ENCODE assay signal across 1 cellular context in genomic region chr1:16026723-16027484, GRCh38.
A peak's percentile ranks its signal among the peaks of the same experiment; 100 is the strongest.
TF ChIP-seq lines count a peak whose summit lies in the region.

No MANE protein-coding gene starts in this region.

TF ChIP-seq in K562, 482 proteins besides CTCF, POLR2A, EP300 and RAD21 (continues in another document):
- TF ChIP-seq MCM3 (IDR thresholded peaks at IDR 0.05): no peak
- TF ChIP-seq ZNF586 (CRISPR knock-in tag; conservative IDR thresholded peaks at IDR 0.05): no peak
- TF ChIP-seq ZNF551 (CRISPR knock-in tag; IDR thresholded peaks at IDR 0.05): no peak
- TF ChIP-seq ZNF175 (CRISPR knock-in tag; IDR thresholded peaks at IDR 0.05; ENCODE audit: low read depth): no peak
- TF ChIP-seq ZNF41 (CRISPR knock-in tag; conservative IDR thresholded peaks at IDR 0.05): no peak
- no peak for TF ChIP-seq THRAP3 (IDR thresholded peaks at IDR 0.05; ENCODE audit: borderline replicate concordance)
- no peak for TF ChIP-seq MIER1 (IDR thresholded peaks at IDR 0.05; ENCODE audit: low read depth)
- TF ChIP-seq, protein P1, sequence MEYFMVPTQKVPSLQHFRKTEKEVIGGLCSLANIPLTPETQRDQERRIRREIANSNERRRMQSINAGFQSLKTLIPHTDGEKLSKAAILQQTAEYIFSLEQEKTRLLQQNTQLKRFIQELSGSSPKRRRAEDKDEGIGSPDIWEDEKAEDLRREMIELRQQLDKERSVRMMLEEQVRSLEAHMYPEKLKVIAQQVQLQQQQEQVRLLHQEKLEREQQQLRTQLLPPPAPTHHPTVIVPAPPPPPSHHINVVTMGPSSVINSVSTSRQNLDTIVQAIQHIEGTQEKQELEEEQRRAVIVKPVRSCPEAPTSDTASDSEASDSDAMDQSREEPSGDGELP (CRISPR knock-in tag; IDR thresholded peaks at IDR 0.05; ENCODE audit: borderline replicate concordance): peak; percentile 67; the same call in 1 of the 2 replicates
- TF ChIP-seq SREBF2 (CRISPR knock-in tag; IDR thresholded peaks at IDR 0.05): no peak
- no peak for TF ChIP-seq DACH1 (IDR thresholded peaks at IDR 0.05; ENCODE audit: partially characterized antibody)
- no peak for TF ChIP-seq BACH1 (tag; IDR thresholded peaks at IDR 0.05)
- TF ChIP-seq ZNF384 (IDR thresholded peaks at IDR 0.05; ENCODE audit: low read depth, low read length): no peak
- TF ChIP-seq, protein P2, sequence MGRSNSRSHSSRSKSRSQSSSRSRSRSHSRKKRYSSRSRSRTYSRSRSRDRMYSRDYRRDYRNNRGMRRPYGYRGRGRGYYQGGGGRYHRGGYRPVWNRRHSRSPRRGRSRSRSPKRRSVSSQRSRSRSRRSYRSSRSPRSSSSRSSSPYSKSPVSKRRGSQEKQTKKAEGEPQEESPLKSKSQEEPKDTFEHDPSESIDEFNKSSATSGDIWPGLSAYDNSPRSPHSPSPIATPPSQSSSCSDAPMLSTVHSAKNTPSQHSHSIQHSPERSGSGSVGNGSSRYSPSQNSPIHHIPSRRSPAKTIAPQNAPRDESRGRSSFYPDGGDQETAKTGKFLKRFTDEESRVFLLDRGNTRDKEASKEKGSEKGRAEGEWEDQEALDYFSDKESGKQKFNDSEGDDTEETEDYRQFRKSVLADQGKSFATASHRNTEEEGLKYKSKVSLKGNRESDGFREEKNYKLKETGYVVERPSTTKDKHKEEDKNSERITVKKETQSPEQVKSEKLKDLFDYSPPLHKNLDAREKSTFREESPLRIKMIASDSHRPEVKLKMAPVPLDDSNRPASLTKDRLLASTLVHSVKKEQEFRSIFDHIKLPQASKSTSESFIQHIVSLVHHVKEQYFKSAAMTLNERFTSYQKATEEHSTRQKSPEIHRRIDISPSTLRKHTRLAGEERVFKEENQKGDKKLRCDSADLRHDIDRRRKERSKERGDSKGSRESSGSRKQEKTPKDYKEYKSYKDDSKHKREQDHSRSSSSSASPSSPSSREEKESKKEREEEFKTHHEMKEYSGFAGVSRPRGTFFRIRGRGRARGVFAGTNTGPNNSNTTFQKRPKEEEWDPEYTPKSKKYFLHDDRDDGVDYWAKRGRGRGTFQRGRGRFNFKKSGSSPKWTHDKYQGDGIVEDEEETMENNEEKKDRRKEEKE (IDR thresholded peaks at IDR 0.05; ENCODE audit: borderline replicate concordance in 1 of 2, control insufficient read depth in 1 of 2, low read depth in 2 of 2, low read length in 1 of 2): no peak
- no peak for TF ChIP-seq ZNF232 (CRISPR knock-in tag; IDR thresholded peaks at IDR 0.05)
- no peak for TF ChIP-seq ZNF318 (IDR thresholded peaks at IDR 0.05; ENCODE audit: borderline replicate concordance in 1 of 2, low read depth in 1 of 2)
- TF ChIP-seq BDP1 (IDR thresholded peaks at IDR 0.05; ENCODE audit: insufficient read depth, insufficient read length): no peak
- no peak for TF ChIP-seq ZNF431 (CRISPR knock-in tag; IDR thresholded peaks at IDR 0.05)
- no peak for TF ChIP-seq NR2F6 (CRISPR knock-in tag; IDR thresholded peaks at IDR 0.05)
- TF ChIP-seq GTF2A2 (tag; IDR thresholded peaks at IDR 0.05): no peak
- TF ChIP-seq NRF1 (conservative IDR thresholded peaks at IDR 0.05 in 1 of 2, IDR thresholded peaks at IDR 0.05 in 1 of 2): no peak
- TF ChIP-seq PHF8 (IDR thresholded peaks at IDR 0.05; ENCODE audit: borderline replicate concordance, low read length): peak; percentile 26; the same call in 1 of the 2 replicates
- no peak for TF ChIP-seq CEBPG (CRISPR knock-in tag; IDR thresholded peaks at IDR 0.05)
- no peak for TF ChIP-seq CEBPG (tag; conservative IDR thresholded peaks at IDR 0.05 in 1 of 2, IDR thresholded peaks at IDR 0.05 in 1 of 2)
- no peak for TF ChIP-seq TRIM28 (IDR thresholded peaks at IDR 0.05)
- no peak for TF ChIP-seq ZNF347 (CRISPR knock-in tag; IDR thresholded peaks at IDR 0.05; ENCODE audit: low read depth)
- no peak for TF ChIP-seq ZNF583 (CRISPR knock-in tag; IDR thresholded peaks at IDR 0.05)
- TF ChIP-seq EGR1 (conservative IDR thresholded peaks at IDR 0.05): peak; percentile 57
- no peak for TF ChIP-seq POLR2H (tag; IDR thresholded peaks at IDR 0.05; ENCODE audit: low read depth)
- TF ChIP-seq HMGXB4 (CRISPR knock-in tag; IDR thresholded peaks at IDR 0.05): no peak
- TF ChIP-seq CTBP1 (IDR thresholded peaks at IDR 0.05; ENCODE audit: borderline replicate concordance): no peak
- no peak for TF ChIP-seq KLF13 (tag; IDR thresholded peaks at IDR 0.05; ENCODE audit: borderline replicate concordance, low read depth)
- no peak for TF ChIP-seq FOXM1 (IDR thresholded peaks at IDR 0.05; ENCODE audit: low read depth)
- no peak for TF ChIP-seq FOXM1 (CRISPR knock-in tag; IDR thresholded peaks at IDR 0.05; ENCODE audit: low read depth)
- no peak for TF ChIP-seq BCOR (IDR thresholded peaks at IDR 0.05)
- 0 out of 4 replicates have a peak, but pooled peaks of 1 of the 2 experiments have one; percentile 31 for TF ChIP-seq RCOR1 (IDR thresholded peaks at IDR 0.05; ENCODE audit: borderline replicate concordance in 1 of 2, low read depth in 2 of 2, low read length in 2 of 2)
- no peak for TF ChIP-seq HSF4 (CRISPR knock-in tag; IDR thresholded peaks at IDR 0.05; ENCODE audit: borderline replicate concordance)
- peak; percentile 61; the same call in 1 of the 2 replicates for TF ChIP-seq SP1 (CRISPR knock-in tag; IDR thresholded peaks at IDR 0.05)
- no peak for TF ChIP-seq TSC22D4 (tag; IDR thresholded peaks at IDR 0.05)
- no peak for TF ChIP-seq CCAR2 (IDR thresholded peaks at IDR 0.05; ENCODE audit: low read depth, low read length)
- TF ChIP-seq CBFA2T2 (conservative IDR thresholded peaks at IDR 0.05): no peak
- TF ChIP-seq ZNF589 (CRISPR knock-in tag; IDR thresholded peaks at IDR 0.05; ENCODE audit: low read depth): no peak
- no peak for TF ChIP-seq RBM25 (IDR thresholded peaks at IDR 0.05; ENCODE audit: low read depth, low read length, severe bottlenecking)
- TF ChIP-seq PTTG1 (tag; IDR thresholded peaks at IDR 0.05; ENCODE audit: low read depth): no peak
- TF ChIP-seq TBP (optimal IDR thresholded peaks at IDR 0.05; ENCODE audit: low read depth, low read length): no peak
- TF ChIP-seq MYNN (IDR thresholded peaks at IDR 0.05): no peak
- TF ChIP-seq MYNN (CRISPR knock-in tag; IDR thresholded peaks at IDR 0.05): no peak
- no peak for TF ChIP-seq ZSCAN29 (IDR thresholded peaks at IDR 0.05)
- no peak for TF ChIP-seq ATF1 (CRISPR knock-in tag; IDR thresholded peaks at IDR 0.05)
- no peak for TF ChIP-seq ATF1 (tag; IDR thresholded peaks at IDR 0.05)
- TF ChIP-seq ZFP36 (IDR thresholded peaks at IDR 0.05; ENCODE audit: low read depth, low read length, partially characterized antibody): no peak
- no peak for TF ChIP-seq TAF1 (IDR thresholded peaks at IDR 0.05; ENCODE audit: control insufficient read depth, extremely low read depth, insufficient read depth, low read length, severe bottlenecking)
- no peak for TF ChIP-seq ZBTB43 (CRISPR knock-in tag; IDR thresholded peaks at IDR 0.05)
- TF ChIP-seq PRDM10 (IDR thresholded peaks at IDR 0.05; ENCODE audit: partially characterized antibody): no peak
- no peak for TF ChIP-seq HNRNPL (IDR thresholded peaks at IDR 0.05; ENCODE audit: low read depth, low read length)
